24 cellular contexts compared by ENCODE assay signal in genomic region chr4:107120661-107121060, GRCh38.
DNase-seq lines count a peak whose midpoint lies in the region; FAIRE-seq and TF ChIP-seq lines count a peak whose summit lies in the region.
"Had no signal": no experiment of that assay in that cellular context is flagged by ENCODE, and none has a peak within 500 bp of the region (broad histone marks: within the 10 kb centered on the region; RNA-seq: fewer than 3 reads in every experiment).

No MANE protein-coding gene starts in this region.

- 7 to 18% methylated on average over 2 of the region's 2 CpGs for WGBS in GM23248 (ENCODE audit: low coverage in 1 of 2, low lambda C conversion rate in 2 of 2, missing lambda C conversion rate in 2 of 2), 2 experiments
- no CpG with 5 or more reads among the region's 2 CpGs for WGBS in trophoblast cell (ENCODE audit: extremely low coverage, insufficient coverage, insufficient read length)

- H4K20me1 ChIP-seq in GM23248 (ENCODE audit: insufficient read depth) (no peaks in the 10 kb centered on the region), astrocyte (ENCODE audit: insufficient read depth, low read length) (no peaks in the 10 kb centered on the region)

- H3K9ac ChIP-seq in GM23248 = no peak overlapping the region
- H3K9ac ChIP-seq in astrocyte (ENCODE audit: low read length) = no peak overlapping the region
- H3K9ac ChIP-seq in trophoblast cell (ENCODE audit: low read length) = no peak overlapping the region

- H3K9me3 ChIP-seq in GM23248 (ENCODE audit: low read depth) (no peaks in the 10 kb centered on the region), astrocyte (ENCODE audit: insufficient read depth, low read depth, low read length) (no peaks in the 10 kb centered on the region), trophoblast cell (ENCODE audit: insufficient read depth, low read depth, low read length) (no peaks in the 10 kb centered on the region)
- H3K9me3 ChIP-seq: esophagus muscularis mucosa, HAP-1, heart left ventricle had no signal

- in situ Hi-C loops in GM23248 (cut with MboI) = no loop called here

- no peaks in the 10 kb centered on the region for H3F3A ChIP-seq in GM23248 (ENCODE audit: insufficient read depth)

- no peak overlapping the region for H4K12ac ChIP-seq in trophoblast cell (ENCODE audit: low read depth, low read length)

- H3K23ac ChIP-seq in trophoblast cell (ENCODE audit: low read length) = no peak overlapping the region

- H3K4me1 ChIP-seq in GM23248 (ENCODE audit: insufficient read depth) (peaks cover 13% of the 10 kb centered on the region; the same call in 1 of the 2 replicates), astrocyte (ENCODE audit: insufficient read depth, low read length) (no peaks in the 10 kb centered on the region), trophoblast cell (ENCODE audit: control insufficient read depth in 1 of 2, insufficient read depth in 2 of 2, low read length in 2 of 2) (no peaks in the 10 kb centered on the region)
- H3K4me1 ChIP-seq: HAP-1 had no signal

- H3K36me3 ChIP-seq in GM23248 (ENCODE audit: low read depth) (no peaks in the 10 kb centered on the region), astrocyte (ENCODE audit: insufficient read depth, low read length) (no peaks in the 10 kb centered on the region), trophoblast cell (ENCODE audit: control insufficient read depth in 1 of 2, insufficient read depth in 2 of 2, low read length in 2 of 2) (no peaks in the 10 kb centered on the region)
- H3K36me3 ChIP-seq: esophagus muscularis mucosa, HAP-1, heart left ventricle had no signal

- H3K79me1 ChIP-seq in trophoblast cell (ENCODE audit: low read length) = no peaks in the 10 kb centered on the region

- H3K4me3 ChIP-seq in GM23248 (no peak overlapping the region), astrocyte (ENCODE audit: insufficient read depth, low read depth, low read length) (no peak overlapping the region), trophoblast cell (ENCODE audit: low read depth, low read length) (no peak overlapping the region)
- H3K4me3 ChIP-seq: dorsolateral prefrontal cortex, esophagus muscularis mucosa, HAP-1, heart left ventricle, K562 had no signal

- H4K91ac ChIP-seq in trophoblast cell (ENCODE audit: low read depth, low read length) = no peak overlapping the region

- H3K79me2 ChIP-seq in GM23248 (ENCODE audit: insufficient read depth) (no peaks in the 10 kb centered on the region), astrocyte (ENCODE audit: insufficient read depth, low read length) (no peaks in the 10 kb centered on the region), trophoblast cell (ENCODE audit: control insufficient read depth, insufficient read depth, low read length, poor library complexity) (no peaks in the 10 kb centered on the region)

- H3K4me1 Mint-ChIP-seq in astrocyte (ENCODE audit: low read depth, unreplicated experiment) = peaks cover 5% of the 10 kb centered on the region
- H3K4me1 Mint-ChIP-seq: activated T-helper 17 cell treated with anti-CD3 and anti-CD28 coated beads, Interleukin-2, amount 50 U/mL, for 72 hours; stimulated activated naive CD8-positive, alpha-beta T cell treated with anti-CD3 and anti-CD28 coated beads, Interleukin-15, amount 100 ng/mL, for 72 hours had no signal

- H3K27ac ChIP-seq in GM23248 (no peak overlapping the region), astrocyte (ENCODE audit: low read depth, low read length) (no peak overlapping the region), trophoblast cell (ENCODE audit: low read depth, low read length) (no peak overlapping the region)
- H3K27ac ChIP-seq: dorsolateral prefrontal cortex, esophagus muscularis mucosa had no signal

- FAIRE-seq in astrocyte (lab: Jason Lieb, UNC) = no peak
- FAIRE-seq: bronchial epithelial cell, GM19239, K562 had no signal

- H3K27me3 ChIP-seq in GM23248 (replicated peaks; ENCODE audit: insufficient read depth) (no peaks in the 10 kb centered on the region), astrocyte (ENCODE audit: insufficient read depth, low read length) (no peaks in the 10 kb centered on the region), trophoblast cell (ENCODE audit: insufficient read depth, low read length) (no peaks in the 10 kb centered on the region)
- H3K27me3 ChIP-seq: dorsolateral prefrontal cortex, esophagus muscularis mucosa, heart left ventricle had no signal

- no peak overlapping the region for H2BK12ac ChIP-seq in trophoblast cell (ENCODE audit: low read length)

- H3K4ac ChIP-seq in trophoblast cell (ENCODE audit: low read depth, low read length) = no peak overlapping the region

- no peak overlapping the region for H3K4me2 ChIP-seq in GM23248 (ENCODE audit: unreplicated experiment)
- no peak overlapping the region for H3K4me2 ChIP-seq in astrocyte (ENCODE audit: low read length)
- no peak overlapping the region for H3K4me2 ChIP-seq in trophoblast cell (ENCODE audit: low read length)

- H2AFZ ChIP-seq in GM23248 = peak overlapping the region; percentile 65
- no peak overlapping the region for H2AFZ ChIP-seq in astrocyte (ENCODE audit: low read depth, low read length)
- no peak overlapping the region for H2AFZ ChIP-seq in trophoblast cell (ENCODE audit: insufficient read depth, low read length, poor library complexity)

- no peak overlapping the region for H2BK120ac ChIP-seq in trophoblast cell (ENCODE audit: insufficient read depth, low read length, poor library complexity)

- H3K36me3 Mint-ChIP-seq in astrocyte (ENCODE audit: low read depth, unreplicated experiment) = no peaks in the 10 kb centered on the region

- H3K27ac Mint-ChIP-seq in astrocyte (ENCODE audit: unreplicated experiment) = peak overlapping the region; percentile 63
- H3K27ac Mint-ChIP-seq: activated T-helper 17 cell treated with anti-CD3 and anti-CD28 coated beads, Interleukin-2, amount 50 U/mL, for 72 hours had no signal

- H3K18ac ChIP-seq in trophoblast cell (ENCODE audit: low read length) = no peak overlapping the region

- H3K14ac ChIP-seq in trophoblast cell (ENCODE audit: low read length) = no peak overlapping the region

- TF ChIP-seq CTCF in astrocyte (IDR thresholded peaks at IDR 0.05; ENCODE audit: insufficient read depth, low read depth, low read length) = no peak

- no peak overlapping the region for H3K4me3 Mint-ChIP-seq in astrocyte (ENCODE audit: unreplicated experiment)
- H3K4me3 Mint-ChIP-seq: activated T-helper 17 cell treated with anti-CD3 and anti-CD28 coated beads, Interleukin-2, amount 50 U/mL, for 72 hours; stimulated activated naive CD8-positive, alpha-beta T cell treated with anti-CD3 and anti-CD28 coated beads, Interleukin-15, amount 100 ng/mL, for 72 hours had no signal

- no peak overlapping the region for H2AK5ac ChIP-seq in trophoblast cell (ENCODE audit: low read length)

- peak overlapping the region; percentile 38 for H4K8ac ChIP-seq in trophoblast cell (ENCODE audit: low read depth, low read length)

- no peaks in the 10 kb centered on the region for H3K9me3 Mint-ChIP-seq in astrocyte (ENCODE audit: unreplicated experiment)
- H3K9me3 Mint-ChIP-seq: activated T-helper 17 cell treated with anti-CD3 and anti-CD28 coated beads, Interleukin-2, amount 50 U/mL, for 72 hours; stimulated activated naive CD8-positive, alpha-beta T cell treated with anti-CD3 and anti-CD28 coated beads, Interleukin-15, amount 100 ng/mL, for 72 hours had no signal

- H3K9me2 ChIP-seq in GM23248 (ENCODE audit: insufficient read depth) = no peaks in the 10 kb centered on the region

- DNase-seq in GM23248 (peak; percentile 5), astrocyte (ENCODE audit: low read depth) (no peak), iPS-NIHi11 (ENCODE audit: low spot score) (peak; percentile 33), trophoblast cell (no peak), NK-92 (lab: John Stamatoyannopoulos, UW; ENCODE audit: unreplicated experiment) (no peak), islet precursor cell (no peak), NCI-H2107 (lab: John Stamatoyannopoulos, UW) (no peak)
- DNase-seq in activated CD4-positive, alpha-beta T cell treated with anti-CD3 and anti-CD28 coated beads, Interleukin-2, amount 50 U/mL, for 1 hour = no peak
- DNase-seq: activated CD4-positive, CD25-positive, alpha-beta regulatory T cell treated with anti-CD3 and anti-CD28 coated beads, Interleukin-2, amount 50 U/mL, for 72 hours; AML-193; dorsolateral prefrontal cortex; heart left ventricle; left cardiac atrium; NCI-H1048; NCI-H526 treated with DMSO at 0.1 percent for 48 hours; occipital lobe; stimulated activated naive CD8-positive, alpha-beta T cell treated with anti-CD3 and anti-CD28 coated beads, Interleukin-15, amount 100 ng/mL, for 72 hours; T1000 had no signal

- no peaks in the 10 kb centered on the region for H3K27me3 Mint-ChIP-seq in astrocyte (ENCODE audit: low read depth, unreplicated experiment)
- H3K27me3 Mint-ChIP-seq: activated T-helper 17 cell treated with anti-CD3 and anti-CD28 coated beads, Interleukin-2, amount 50 U/mL, for 72 hours; stimulated activated naive CD8-positive, alpha-beta T cell treated with anti-CD3 and anti-CD28 coated beads, Interleukin-15, amount 100 ng/mL, for 72 hours had no signal

- H2BK5ac ChIP-seq in trophoblast cell (ENCODE audit: low read depth, low read length, poor library complexity) = no peak overlapping the region

Comparison
In these comparisons a context has a peak if more than half of its experiments do, and no peak if none do; other contexts are left out.
1. DNase-seq: peak in GM23248 (single experiment) and iPS-NIHi11 (single experiment); none in astrocyte (single experiment), trophoblast cell (0 of 2), NK-92 (single experiment), islet precursor cell (single experiment), NCI-H2107 (single experiment) and activated CD4-positive, alpha-beta T cell treated with anti-CD3 and anti-CD28 coated beads, Interleukin-2, amount 50 U/mL, for 1 hour (single experiment).